ENCODE assay signal across 2 cellular contexts in genomic region chr1:213103377-213104306, GRCh38.
TF ChIP-seq lines count a peak whose summit lies in the region.

No MANE protein-coding gene starts in this region.

TF ChIP-seq in HEK293, 187 proteins besides CTCF, POLR2A, EP300 and RAD21 (continued from another document):
- TF ChIP-seq, protein P1, sequence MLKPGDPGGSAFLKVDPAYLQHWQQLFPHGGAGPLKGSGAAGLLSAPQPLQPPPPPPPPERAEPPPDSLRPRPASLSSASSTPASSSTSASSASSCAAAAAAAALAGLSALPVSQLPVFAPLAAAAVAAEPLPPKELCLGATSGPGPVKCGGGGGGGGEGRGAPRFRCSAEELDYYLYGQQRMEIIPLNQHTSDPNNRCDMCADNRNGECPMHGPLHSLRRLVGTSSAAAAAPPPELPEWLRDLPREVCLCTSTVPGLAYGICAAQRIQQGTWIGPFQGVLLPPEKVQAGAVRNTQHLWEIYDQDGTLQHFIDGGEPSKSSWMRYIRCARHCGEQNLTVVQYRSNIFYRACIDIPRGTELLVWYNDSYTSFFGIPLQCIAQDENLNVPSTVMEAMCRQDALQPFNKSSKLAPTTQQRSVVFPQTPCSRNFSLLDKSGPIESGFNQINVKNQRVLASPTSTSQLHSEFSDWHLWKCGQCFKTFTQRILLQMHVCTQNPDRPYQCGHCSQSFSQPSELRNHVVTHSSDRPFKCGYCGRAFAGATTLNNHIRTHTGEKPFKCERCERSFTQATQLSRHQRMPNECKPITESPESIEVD (tag by site-specific recombination; IDR thresholded peaks at IDR 0.05) = 0 out of 2 replicates have a peak, but pooled peaks have one; percentile 29

TF ChIP-seq in HepG2, 621 proteins besides CTCF, POLR2A, EP300 and RAD21 (continued from another document):
- TF ChIP-seq STAT6 (CRISPR knock-in tag; IDR thresholded peaks at IDR 0.05; ENCODE audit: borderline replicate concordance) (no peak), NAIF1 (CRISPR knock-in tag; IDR thresholded peaks at IDR 0.05; ENCODE audit: borderline replicate concordance) (no peak), GATAD2A (CRISPR knock-in tag; IDR thresholded peaks at IDR 0.05) (no peak)
